Comparison of ENCODE assay signal across 8 cellular contexts in genomic region chr12:110502449-110502738, GRCh38. TPM values are rescaled to one million over a fixed set of nuclear protein-coding genes. Genes with fewer than 3 reads are reported as not detected.
DNase-seq lines count a peak whose midpoint lies in the region; ATAC-seq and TF ChIP-seq lines count a peak whose summit lies in the region.

No MANE protein-coding gene starts in this region.

- no peaks in the 10 kb centered on the region for H3K27me3 ChIP-seq in KMS-11 (ENCODE audit: insufficient read depth, low read depth)

- DNase-seq in osteocyte (ENCODE audit: extremely low spot score, unreplicated experiment) (no peak), NCI-H2029 treated with DMSO at 0.1 percent for 48 hours (lab: John Stamatoyannopoulos, UW) (no peak), NCI-H1417 (lab: John Stamatoyannopoulos, UW) (no peak), NCI-H774 (lab: John Stamatoyannopoulos, UW) (no peak)

- peak overlapping the region; percentile 69; the same call in 1 of the 2 replicates for H2AFZ ChIP-seq in KMS-11 (ENCODE audit: low read depth)

- H3K4me1 ChIP-seq in KMS-11 (ENCODE audit: low read depth, poor library complexity, severe bottlenecking), result peaks cover 19% of the 10 kb centered on the region

- peaks cover 28% of the 10 kb centered on the region for H3K4me1 Mint-ChIP-seq in dendritic cell treated with granulocyte-macrophage colony-stimulating factor and Interleukin-4, amounts not matched to agents 40 ng/mL and 50 ng/mL, for 4 days (ENCODE audit: low read depth)
- peaks cover 30% of the 10 kb centered on the region for H3K4me1 Mint-ChIP-seq in osteocyte (ENCODE audit: unreplicated experiment)

- peak overlapping the region; percentile 89 for H3K4me3 Mint-ChIP-seq in dendritic cell treated with granulocyte-macrophage colony-stimulating factor and Interleukin-4, amounts not matched to agents 40 ng/mL and 50 ng/mL, for 4 days
- H3K4me3 Mint-ChIP-seq in osteocyte (ENCODE audit: unreplicated experiment), result peak overlapping the region; percentile 98

- H3K4me2 ChIP-seq in KMS-11, result peak overlapping the region; percentile 23

- H3K79me2 ChIP-seq in KMS-11 (ENCODE audit: insufficient read depth, low read depth), result peaks cover 25% of the 10 kb centered on the region; the same call in 1 of the 2 replicates

- H3K4me3 ChIP-seq in KMS-11 (IDR thresholded peaks at IDR 0.05; ENCODE audit: insufficient read depth, low read depth, low read length), result no peak overlapping the region

- no peaks in the 10 kb centered on the region for H3K36me3 ChIP-seq in KMS-11 (ENCODE audit: insufficient read depth)

- intact Hi-C loops in dendritic cell treated with granulocyte-macrophage colony-stimulating factor and Interleukin-4, amounts not matched to agents 40 ng/mL and 50 ng/mL, for 4 days (cut with micrococcal nuclease), result loop anchor here (5.0 to 10.0 kb wide), 2 partner anchors 35 to 52 kb away; partner anchors contain the start of genes FAM216A and GPN3

- H3K27ac Mint-ChIP-seq in dendritic cell treated with granulocyte-macrophage colony-stimulating factor and Interleukin-4, amounts not matched to agents 40 ng/mL and 50 ng/mL, for 4 days, result peak overlapping the region; percentile 92
- peak overlapping the region; percentile 96 for H3K27ac Mint-ChIP-seq in osteocyte (ENCODE audit: unreplicated experiment)

- TF ChIP-seq CTCF in KMS-11 (conservative IDR thresholded peaks at IDR 0.05; ENCODE audit: low read depth, low read length), result no peak
- TF ChIP-seq CTCF in osteocyte (IDR thresholded peaks at IDR 0.05), result no peak

- peak overlapping the region; percentile 34; the same call in 1 of the 2 replicates for H3K9ac ChIP-seq in KMS-11

- H3K27ac ChIP-seq in KMS-11, result peak overlapping the region; percentile 42; the same call in 1 of the 2 replicates

- H3K9me3 Mint-ChIP-seq in dendritic cell treated with granulocyte-macrophage colony-stimulating factor and Interleukin-4, amounts not matched to agents 40 ng/mL and 50 ng/mL, for 4 days, result no peaks in the 10 kb centered on the region
- no peaks in the 10 kb centered on the region for H3K9me3 Mint-ChIP-seq in osteocyte (ENCODE audit: unreplicated experiment)

- ATAC-seq in GM19035 (IDR thresholded peaks at IDR 0.05; ENCODE audit: unreplicated experiment) (peak; percentile 11), HG03565 (IDR thresholded peaks at IDR 0.05; ENCODE audit: unreplicated experiment) (no peak)

- peaks cover 22% of the 10 kb centered on the region for H3K36me3 Mint-ChIP-seq in dendritic cell treated with granulocyte-macrophage colony-stimulating factor and Interleukin-4, amounts not matched to agents 40 ng/mL and 50 ng/mL, for 4 days (ENCODE audit: low read depth)
- peaks cover 1% of the 10 kb centered on the region for H3K36me3 Mint-ChIP-seq in osteocyte (ENCODE audit: unreplicated experiment)

- H3K27me3 Mint-ChIP-seq in dendritic cell treated with granulocyte-macrophage colony-stimulating factor and Interleukin-4, amounts not matched to agents 40 ng/mL and 50 ng/mL, for 4 days, result no peaks in the 10 kb centered on the region
- no peaks in the 10 kb centered on the region for H3K27me3 Mint-ChIP-seq in osteocyte (ENCODE audit: unreplicated experiment)

- H4K20me1 ChIP-seq in KMS-11 (ENCODE audit: insufficient read depth), result no peaks in the 10 kb centered on the region

RNA-seq across cellular contexts. Expression of gene RAD9B, which starts 0.3 kb away (rescaled TPM):
- total RNA-seq in osteocyte, result 0.44 and 0.64 TPM in 2 replicates

RNA-seq across cellular contexts. Expression of gene VPS29, which starts 0.5 kb away (rescaled TPM):
- 73.5 and 75.8 TPM in 2 replicates for total RNA-seq in osteocyte

RNA-seq across cellular contexts. Expression of gene FAM216A, which starts 33.7 kb away (rescaled TPM):
- 8.3 and 8.4 TPM in 2 replicates for total RNA-seq in osteocyte

RNA-seq across cellular contexts. Expression of gene GPN3, which starts 34.3 kb away (rescaled TPM):
- 16.4 and 18.9 TPM in 2 replicates for total RNA-seq in osteocyte

RNA-seq across cellular contexts. Expression of gene ARPC3, which starts 52.3 kb away (rescaled TPM):
- total RNA-seq in osteocyte, result 194 and 221 TPM in 2 replicates
